25 cellular contexts compared by ENCODE assay signal in genomic region chr13:72694314-72694713, GRCh38.
"Had no signal": no experiment of that assay in that cellular context is flagged by ENCODE, and none has a peak within 500 bp of the region (broad histone marks: within the 10 kb centered on the region; RNA-seq: fewer than 3 reads in every experiment).

No MANE protein-coding gene starts in this region.

- H3K27ac ChIP-seq: adrenal gland, body of pancreas, coronary artery, parathyroid adenoma, tibial nerve, uterus, VCaP had no signal

- ATAC-seq: body of pancreas; effector memory CD8-positive, alpha-beta T cell; left colon; right cardiac atrium had no signal

- H2AFZ ChIP-seq: parathyroid adenoma had no signal

- H3K36me3 ChIP-seq: adrenal gland, tibial nerve, uterus had no signal

- H3K4me1 ChIP-seq: adrenal gland, body of pancreas, parathyroid adenoma, tibial nerve, uterus had no signal

- H3K27me3 ChIP-seq: adrenal gland, body of pancreas, tibial nerve, uterus had no signal

- H3K79me2 ChIP-seq: parathyroid adenoma had no signal

- H3K4me3 ChIP-seq: adrenal gland, body of pancreas, coronary artery, tibial nerve, uterus had no signal

- H3K9ac ChIP-seq: parathyroid adenoma had no signal

- H3K9me3 ChIP-seq: adrenal gland, body of pancreas, uterus had no signal

- DNase-seq: activated CD4-positive, alpha-beta T cell treated with anti-CD3 and anti-CD28 coated beads for 4 hours; activated CD4-positive, alpha-beta T cell treated with anti-CD3 and anti-CD28 coated beads, Interleukin-2, amount 50 U/mL, for 4 hours; activated CD8-positive, alpha-beta memory T cell treated with anti-CD3 and anti-CD28 coated beads for 24 hours; activated effector memory CD4-positive, alpha-beta T cell treated with Interleukin-2 at 50 U/mL for 16 hours; activated naive CD4-positive, alpha-beta T cell treated with anti-CD3 and anti-CD28 coated beads for 36 hours; activated naive CD8-positive, alpha-beta T cell treated with anti-CD3 and anti-CD28 coated beads for 36 hours; adrenal gland; aorta; body of pancreas; effector memory CD8-positive, alpha-beta T cell; foreskin fibroblast; head of caudate nucleus; hippocampal formation; kidney; left colon; nucleus accumbens; right cardiac atrium; stimulated activated CD4-positive, alpha-beta T cell treated with anti-CD3 and anti-CD28 coated beads, Interleukin-2, amount 100 ng/mL, for 48 hours; stimulated activated naive CD4-positive, alpha-beta T cell treated with Interleukin-2 at 50 U/mL for 16 hours; T-helper 9 cell; uterus had no signal
